ENCODE assay signal across 2 cellular contexts in genomic region chr1:52907068-52907811, GRCh38.
TF ChIP-seq lines count a peak whose summit lies in the region.

No MANE protein-coding gene starts in this region.

TF ChIP-seq in liver, 16 proteins besides CTCF, POLR2A, EP300 and RAD21:
- TF ChIP-seq ZBTB33 (IDR thresholded peaks at IDR 0.05) (no peak), JUND (IDR thresholded peaks at IDR 0.05) (peak in 1 of 2 donors; percentile 60), YY1 (IDR thresholded peaks at IDR 0.05) (peak; percentile 48), HNF4G (IDR thresholded peaks at IDR 0.05) (no peak), GABPA (IDR thresholded peaks at IDR 0.05 in 1 of 2, conservative IDR thresholded peaks at IDR 0.05 in 1 of 2) (no peak), EGR1 (IDR thresholded peaks at IDR 0.05; ENCODE audit: low read depth in 2 of 2) (peak in 1 of 2 donors; percentile 45), RXRA (IDR thresholded peaks at IDR 0.05) (peak; percentile 53 to 72), SP1 (IDR thresholded peaks at IDR 0.05) (peak; percentile 63), HNF4A (conservative IDR thresholded peaks at IDR 0.05) (peak in 1 of 2 donors; percentile 56)
- TF ChIP-seq, protein P1, sequence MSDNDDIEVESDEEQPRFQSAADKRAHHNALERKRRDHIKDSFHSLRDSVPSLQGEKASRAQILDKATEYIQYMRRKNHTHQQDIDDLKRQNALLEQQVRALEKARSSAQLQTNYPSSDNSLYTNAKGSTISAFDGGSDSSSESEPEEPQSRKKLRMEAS (IDR thresholded peaks at IDR 0.05): peak; percentile 40

TF ChIP-seq in HepG2, 621 proteins besides CTCF, POLR2A, EP300 and RAD21:
- TF ChIP-seq ZNF296 (CRISPR knock-in tag; conservative IDR thresholded peaks at IDR 0.05) (no peak), AKAP8 (CRISPR knock-in tag; IDR thresholded peaks at IDR 0.05) (no peak), ZNF256 (CRISPR knock-in tag; conservative IDR thresholded peaks at IDR 0.05) (no peak), CEBPG (CRISPR knock-in tag; IDR thresholded peaks at IDR 0.05) (no peak), ZNF484 (CRISPR knock-in tag; IDR thresholded peaks at IDR 0.05; ENCODE audit: borderline replicate concordance, low read depth) (no peak), AKNA (CRISPR knock-in tag; IDR thresholded peaks at IDR 0.05; ENCODE audit: borderline replicate concordance) (no peak), ZNF878 (CRISPR knock-in tag; IDR thresholded peaks at IDR 0.05) (no peak), ZBTB10 (CRISPR knock-in tag; IDR thresholded peaks at IDR 0.05; ENCODE audit: borderline replicate concordance) (no peak)
TF ChIP-seq in HepG2: peak in this region for 0.
